Comparison of ENCODE assay signal across 22 cellular contexts in the genomic region with DNA sequence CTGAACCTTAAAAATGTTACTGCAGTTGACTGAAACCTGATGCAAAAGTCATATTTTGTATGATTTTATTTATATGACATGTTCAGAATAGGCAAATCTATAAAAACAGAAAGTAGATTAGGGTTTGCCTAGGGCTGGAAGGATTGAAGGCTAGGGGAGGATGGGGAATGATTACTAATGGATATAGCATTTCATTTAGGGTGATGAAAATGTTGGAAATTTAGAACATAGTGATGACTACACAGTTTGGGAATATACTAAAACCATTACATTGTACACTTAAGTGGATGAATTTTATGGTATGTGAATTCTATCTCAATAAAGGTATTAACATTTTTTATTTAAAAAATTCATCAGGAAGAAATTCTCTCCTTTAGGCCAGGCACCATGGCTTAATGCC.
"Had no signal": no experiment of that assay in that cellular context is flagged by ENCODE, and none has a peak within 500 bp of the region (broad histone marks: within the 10 kb centered on the region; RNA-seq: fewer than 3 reads in every experiment).

No MANE protein-coding gene starts in this region.

- H3K27ac ChIP-seq: breast epithelium, Peyer's patch, SJSA1 had no signal

- DNase-seq: activated CD4-positive, alpha-beta T cell treated with anti-CD3 and anti-CD28 coated beads for 4 hours; activated CD4-positive, alpha-beta T cell treated with anti-CD3 and anti-CD28 coated beads, Interleukin-2, amount 50 U/mL, for 4 hours; activated CD8-positive, alpha-beta memory T cell treated with anti-CD3 and anti-CD28 coated beads, Interleukin-2, amount 50 U/mL, for 48 hours; activated CD8-positive, alpha-beta T cell treated with anti-CD3 and anti-CD28 coated beads, Interleukin-2, amount 10 ng/mL, durations not matched to agents 7 days and 5 days; activated naive CD4-positive, alpha-beta T cell treated with anti-CD3 and anti-CD28 coated beads, Interleukin-2, amount 50 U/mL, for 16 hours; activated naive CD8-positive, alpha-beta T cell treated with anti-CD3 and anti-CD28 coated beads, Interleukin-2, amount 10 ng/mL, durations not matched to agents 7 days and 5 days; activated T-cell treated with anti-CD3 and anti-CD28 coated beads, Interleukin-2, amount 50 U/mL, for 1 hour; aorta; caudate nucleus; NCI-H1092; NCI-H1417 treated with DMSO at 0.1 percent for 48 hours; NCI-H1694 treated with DMSO at 0.1 percent for 48 hours; NCI-H2081; NCI-H510A treated with DMSO at 0.1 percent for 48 hours; NCI-H69; NK-92 treated with Interleukin-12 subunit alpha and Interleukin-12 subunit beta, amount 100 ng/mL, for 24 hours; SHP77 had no signal

- H3K4me3 ChIP-seq: breast epithelium, Peyer's patch, SJSA1 had no signal

- H3K27me3 ChIP-seq: breast epithelium, Peyer's patch, SJSA1 had no signal

- ATAC-seq: activated CD4-positive, CD25-positive, alpha-beta regulatory T cell treated with anti-CD3 and anti-CD28 coated beads, Interleukin-2, amount 50 U/mL, for 24 hours; activated CD8-positive, alpha-beta T cell treated with anti-CD3 and anti-CD28 coated beads, Interleukin-2, amount 10 ng/mL, durations not matched to agents 7 days and 5 days; SK-N-SH treated with all-trans-retinoic acid at 6 μM for 48 hours had no signal

- H3K4me1 ChIP-seq: breast epithelium, Peyer's patch, SJSA1 had no signal

- H3K36me3 ChIP-seq: breast epithelium, Peyer's patch, SJSA1 had no signal

- H3K9me3 ChIP-seq: breast epithelium, Peyer's patch, SJSA1 had no signal
